In the genomic region with DNA sequence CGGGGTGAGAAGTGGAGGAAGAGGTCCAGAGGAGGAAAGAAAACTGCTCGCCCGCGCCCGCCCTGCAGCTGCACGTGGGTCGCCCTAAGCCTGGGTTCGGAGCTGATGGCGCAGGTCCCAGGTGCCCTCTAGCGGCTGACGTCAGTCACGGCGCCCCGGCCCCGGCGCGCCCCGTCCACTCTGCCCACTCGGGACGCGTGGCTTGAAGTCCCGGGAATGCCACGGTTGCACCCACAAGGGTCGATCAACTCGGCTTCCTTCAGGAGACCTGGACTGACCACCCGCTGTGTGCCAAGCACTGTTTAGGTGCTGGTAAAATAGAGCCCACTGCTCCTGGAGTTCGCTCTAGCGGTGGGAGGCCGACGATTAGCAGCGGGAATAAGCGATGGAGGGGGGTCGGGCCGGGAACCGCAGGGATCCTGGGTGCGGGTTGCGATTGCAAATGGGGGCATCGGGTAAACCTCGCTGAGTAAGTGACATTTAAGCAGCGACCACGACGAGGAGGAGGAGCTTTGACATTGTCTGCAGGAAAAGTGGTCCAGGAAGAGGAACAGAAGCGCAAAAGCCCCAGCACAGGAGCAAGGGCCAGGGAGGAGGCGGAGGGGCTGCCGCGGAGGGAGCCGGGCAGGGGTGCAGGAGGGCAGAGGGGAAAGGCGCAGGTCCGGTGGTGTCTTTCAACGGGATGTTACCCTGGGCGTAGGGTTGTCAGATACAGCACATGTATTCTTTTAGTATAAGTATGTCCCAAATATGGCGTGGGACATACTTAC, we compare ENCODE assay signal across 8 cellular contexts. TPM values are rescaled to one million over a fixed set of nuclear protein-coding genes. Genes with fewer than 3 reads are reported as not detected.
DNase-seq lines count a peak whose midpoint lies in the region; ATAC-seq lines count a peak whose summit lies in the region.

No MANE protein-coding gene starts in this region.

- H3K4me3 ChIP-seq in Jurkat, Clone E6-1 (ENCODE audit: low read length): peak overlapping the region; percentile 71
- H3K4me3 ChIP-seq in neuron (ENCODE audit: low read length) (peak overlapping the region; percentile 56), stomach smooth muscle (ENCODE audit: low read length in 2 of 2) (peak overlapping the region; percentile 68 to 81)

- H3K27ac ChIP-seq in stomach smooth muscle (ENCODE audit: low read length): no peak overlapping the region

- peak overlapping the region; percentile 73 for H2AFZ ChIP-seq in neuron (ENCODE audit: low read depth, low read length)

- DNase-seq in DMS114 treated with DMSO at 0.1 percent for 48 hours (lab: John Stamatoyannopoulos, UW; ENCODE audit: unreplicated experiment): peak; percentile 60
- DNase-seq in Jurkat, Clone E6-1 (ENCODE audit: low read depth, low spot score): peak; percentile 71
- peak; percentile 87 for DNase-seq in RKO (ENCODE audit: low spot score)
- DNase-seq in activated effector memory CD4-positive, alpha-beta T cell treated with anti-CD3 and anti-CD28 coated beads, Interleukin-2, amount 50 U/mL, for 16 hours: peak; percentile 94
- peak; percentile 73 for DNase-seq in foreskin melanocyte

- peak; percentile 54 for ATAC-seq in GM21515 (IDR thresholded peaks at IDR 0.05; ENCODE audit: unreplicated experiment)

- H3K9me3 ChIP-seq in neuron (ENCODE audit: low read length) (no peaks in the 10 kb centered on the region), stomach smooth muscle (ENCODE audit: control insufficient read depth in 2 of 2, low read length in 2 of 2) (no peaks in the 10 kb centered on the region)

- H3K27me3 ChIP-seq in neuron (ENCODE audit: insufficient read depth, low read length) (no peaks in the 10 kb centered on the region), stomach smooth muscle (ENCODE audit: control insufficient read depth in 1 of 2, insufficient read depth in 2 of 2, low read length in 2 of 2) (no peaks in the 10 kb centered on the region)

- no peaks in the 10 kb centered on the region for H3K36me3 ChIP-seq in neuron (ENCODE audit: insufficient read depth, low read length)
- H3K36me3 ChIP-seq in stomach smooth muscle (ENCODE audit: control insufficient read depth in 2 of 2, insufficient read depth in 2 of 2, low read length in 2 of 2): no peaks in the 10 kb centered on the region

- H3K9ac ChIP-seq in stomach smooth muscle (ENCODE audit: low read length in 2 of 2): peak overlapping the region; percentile 36 to 42

- H3K4me1 ChIP-seq in neuron (ENCODE audit: insufficient read depth, low read length) (peaks cover 14% of the 10 kb centered on the region), stomach smooth muscle (ENCODE audit: control insufficient read depth, insufficient read depth, low read length) (peaks cover 38% of the 10 kb centered on the region)

RNA-seq across cellular contexts. Expression of a gene that starts 5.1 kb away (rescaled TPM):
- 16.5 TPM for polyA plus RNA-seq in Jurkat, Clone E6-1 (2012; ENCODE audit: insufficient read depth, insufficient read length)

RNA-seq across cellular contexts. Expression of a gene that starts 9.5 kb away (rescaled TPM):
- 9.6 TPM for polyA plus RNA-seq in Jurkat, Clone E6-1 (2012; ENCODE audit: insufficient read depth, insufficient read length)

RNA-seq across cellular contexts. Expression of a gene that starts 48.3 kb away (rescaled TPM):
- 58.2 TPM for polyA plus RNA-seq in Jurkat, Clone E6-1 (2012; ENCODE audit: insufficient read depth, insufficient read length)

RNA-seq across cellular contexts. Expression of a gene that starts 48.3 kb away (rescaled TPM):
- polyA plus RNA-seq in Jurkat, Clone E6-1 (2012; ENCODE audit: insufficient read depth, insufficient read length): 6.5 TPM
